In genomic region chr9:119318371-119318770, GRCh38 we compare ENCODE assay signal across 1 cellular context.
TF ChIP-seq lines count a peak whose summit lies in the region.

No MANE protein-coding gene starts in this region.

TF ChIP-seq in GM23338, 12 proteins besides CTCF, POLR2A, EP300 and RAD21 (continued from another document):
- TF ChIP-seq, protein P1, sequence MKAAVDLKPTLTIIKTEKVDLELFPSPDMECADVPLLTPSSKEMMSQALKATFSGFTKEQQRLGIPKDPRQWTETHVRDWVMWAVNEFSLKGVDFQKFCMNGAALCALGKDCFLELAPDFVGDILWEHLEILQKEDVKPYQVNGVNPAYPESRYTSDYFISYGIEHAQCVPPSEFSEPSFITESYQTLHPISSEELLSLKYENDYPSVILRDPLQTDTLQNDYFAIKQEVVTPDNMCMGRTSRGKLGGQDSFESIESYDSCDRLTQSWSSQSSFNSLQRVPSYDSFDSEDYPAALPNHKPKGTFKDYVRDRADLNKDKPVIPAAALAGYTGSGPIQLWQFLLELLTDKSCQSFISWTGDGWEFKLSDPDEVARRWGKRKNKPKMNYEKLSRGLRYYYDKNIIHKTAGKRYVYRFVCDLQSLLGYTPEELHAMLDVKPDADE (IDR thresholded peaks at IDR 0.05), result no peak
- no peak for TF ChIP-seq REST (IDR thresholded peaks at IDR 0.05; ENCODE audit: unreplicated experiment)
- TF ChIP-seq STAT1 (IDR thresholded peaks at IDR 0.05; ENCODE audit: unreplicated experiment), result no peak
